Comparison of ENCODE assay signal across 8 cellular contexts in genomic region chr1:2556277-2557145, GRCh38. TPM values are rescaled to one million over a fixed set of nuclear protein-coding genes. Genes with fewer than 3 reads are reported as not detected.
A peak's percentile ranks its signal among the peaks of the same experiment; 100 is the strongest.
DNase-seq lines count a peak whose midpoint lies in the region; ATAC-seq and TF ChIP-seq lines count a peak whose summit lies in the region.

TSS of gene TNFRSF14 (plus strand) at chr1:2556371. CDS start at chr1:2556665, 294 bp downstream.

- H3K36me3 Mint-ChIP-seq in GM23338 (ENCODE audit: low read depth) (no peaks in the 10 kb centered on the region; the same call in 2 of the 3 replicates), progenitor cell of endocrine pancreas (ENCODE audit: insufficient read depth) (no peaks in the 10 kb centered on the region)
- peaks cover 10% of the 10 kb centered on the region for H3K36me3 Mint-ChIP-seq in activated T-cell treated with anti-CD3 and anti-CD28 coated beads, Interleukin-2, amount 50 U/mL, for 4 hours (ENCODE audit: insufficient read depth)

- intact Hi-C loops in aorta (cut with DNase I) = no loop called here

- H3K36me3 ChIP-seq in GM23338 (ENCODE audit: insufficient read depth) (no peaks in the 10 kb centered on the region), aorta (ENCODE audit: control insufficient read depth in 1 of 2, insufficient read depth in 2 of 2, low read length in 1 of 2) (no peaks in the 10 kb centered on the region)

- H3K4me2 ChIP-seq in GM23338 = no peak within 1 kb of the TSS

- no peaks in the 10 kb centered on the region for H3K4me1 ChIP-seq in GM23338 (ENCODE audit: insufficient read depth)
- no peaks in the 10 kb centered on the region for H3K4me1 ChIP-seq in aorta (ENCODE audit: control insufficient read depth in 1 of 2, insufficient read depth in 2 of 2, low read length in 2 of 2)

- H3K27ac ChIP-seq in GM23338 (ENCODE audit: low read depth) (no peak within 1 kb of the TSS), aorta (ENCODE audit: low read depth in 1 of 2, low read length in 2 of 2) (peak within 1 kb of the TSS in 1 of 2 donors; percentile 6)

- H3K9me3 ChIP-seq in aorta (ENCODE audit: control insufficient read depth, low read length) = no peaks in the 10 kb centered on the region

- H3K27ac Mint-ChIP-seq in GM23338 = no peak within 1 kb of the TSS; the same call in 1 of the 2 replicates
- H3K27ac Mint-ChIP-seq in progenitor cell of endocrine pancreas = peak within 1 kb of the TSS; percentile 4

- H4K20me1 ChIP-seq in GM23338 (replicated peaks; ENCODE audit: insufficient read depth) = no peaks in the 10 kb centered on the region

- H3K4me3 ChIP-seq in GM23338 (no peak within 1 kb of the TSS), aorta (ENCODE audit: low read length in 2 of 2) (peak within 1 kb of the TSS; percentile 34 to 40)

- H3K4me3 Mint-ChIP-seq in GM23338 (no peak within 1 kb of the TSS), progenitor cell of endocrine pancreas (ENCODE audit: low read depth) (no peak within 1 kb of the TSS)
- peak within 1 kb of the TSS; percentile 99 for H3K4me3 Mint-ChIP-seq in activated T-cell treated with anti-CD3 and anti-CD28 coated beads, Interleukin-2, amount 50 U/mL, for 4 hours

- H3K27me3 ChIP-seq in GM23338 (ENCODE audit: insufficient read depth) (no peaks in the 10 kb centered on the region), aorta (ENCODE audit: control insufficient read depth in 1 of 2, insufficient read depth in 2 of 2, low read length in 1 of 2) (no peaks in the 10 kb centered on the region)

- ATAC-seq in GM23338 (peak; percentile 24), aorta (ENCODE audit: low FRiP score) (peak; percentile 59)
- ATAC-seq in activated T-cell treated with anti-CD3 and anti-CD28 coated beads, Interleukin-2, amount 50 U/mL, for 4 hours = peak; percentile 81 to 82

- WGBS in aorta, 2 donors = 30 to 40% methylated on average over 34 of the region's 34 CpGs

- H3K9me3 Mint-ChIP-seq in GM23338 = no peaks in the 10 kb centered on the region
- H3K9me3 Mint-ChIP-seq in activated T-cell treated with anti-CD3 and anti-CD28 coated beads, Interleukin-2, amount 50 U/mL, for 4 hours = no peaks in the 10 kb centered on the region
- H3K9me3 Mint-ChIP-seq in progenitor cell of endocrine pancreas (ENCODE audit: low read depth) = no peaks in the 10 kb centered on the region

- no peak within 1 kb of the TSS for H2AFZ ChIP-seq in GM23338

- TF ChIP-seq CTCF in GM23338 (conservative IDR thresholded peaks at IDR 0.05; ENCODE audit: low read depth in 2 of 2) = no peak
- TF ChIP-seq CTCF in progenitor cell of endocrine pancreas (IDR thresholded peaks at IDR 0.05; ENCODE audit: unreplicated experiment) = no peak

- H3F3A ChIP-seq in GM23338 (replicated peaks; ENCODE audit: low read depth) = no peaks in the 10 kb centered on the region

- H3K4me1 Mint-ChIP-seq in GM23338 = peaks cover 7% of the 10 kb centered on the region; the same call in 2 of the 3 replicates
- peaks cover 41% of the 10 kb centered on the region for H3K4me1 Mint-ChIP-seq in activated T-cell treated with anti-CD3 and anti-CD28 coated beads, Interleukin-2, amount 50 U/mL, for 4 hours (ENCODE audit: low read depth)
- peaks cover 4% of the 10 kb centered on the region for H3K4me1 Mint-ChIP-seq in progenitor cell of endocrine pancreas (ENCODE audit: low read depth)

- H3K27me3 Mint-ChIP-seq in GM23338 (ENCODE audit: insufficient read depth, low read depth, poor library complexity) (peaks cover 3% of the 10 kb centered on the region), progenitor cell of endocrine pancreas (peaks cover 7% of the 10 kb centered on the region)
- H3K27me3 Mint-ChIP-seq in activated T-cell treated with anti-CD3 and anti-CD28 coated beads, Interleukin-2, amount 50 U/mL, for 4 hours (ENCODE audit: low read depth) = no peaks in the 10 kb centered on the region

- H3K9me2 ChIP-seq in GM23338 (ENCODE audit: insufficient read depth) = no peaks in the 10 kb centered on the region

- no peaks in the 10 kb centered on the region for H3K79me2 ChIP-seq in GM23338 (replicated peaks; ENCODE audit: insufficient read depth)

- DNase-seq in EH (ENCODE audit: low read depth) = peak; percentile 70
- DNase-seq in GM23338 (ENCODE audit: low spot score) = no peak
- DNase-seq in NOMO-1 treated with DMSO at 0.1 percent for 48 hours (lab: John Stamatoyannopoulos, UW; ENCODE audit: unreplicated experiment) = peak; percentile 68
- DNase-seq in activated T-cell treated with anti-CD3 and anti-CD28 coated beads, Interleukin-2, amount 50 U/mL, for 4 hours = peak; percentile 70
- peak; percentile 57 for DNase-seq in fibroblast of peridontal ligament (ENCODE audit: extremely low read depth)
- DNase-seq in progenitor cell of endocrine pancreas (ENCODE audit: low spot score, unreplicated experiment) = no peak
- DNase-seq in aorta = peak in 1 of 2 donors; percentile 75
- no peak for DNase-seq in SK-N-DZ (ENCODE audit: low spot score)

TF ChIP-seq in GM23338, 12 proteins besides CTCF, POLR2A, EP300 and RAD21 (continues in another document):
- TF ChIP-seq CREB1 (CRISPR knock-in tag; IDR thresholded peaks at IDR 0.05; ENCODE audit: low read depth) (no peak), EZH2phosphoT487 (IDR thresholded peaks at IDR 0.05; ENCODE audit: unreplicated experiment) (no peak), POLR2AphosphoS5 (IDR thresholded peaks at IDR 0.05; ENCODE audit: low read depth) (no peak)
- TF ChIP-seq, protein P1, sequence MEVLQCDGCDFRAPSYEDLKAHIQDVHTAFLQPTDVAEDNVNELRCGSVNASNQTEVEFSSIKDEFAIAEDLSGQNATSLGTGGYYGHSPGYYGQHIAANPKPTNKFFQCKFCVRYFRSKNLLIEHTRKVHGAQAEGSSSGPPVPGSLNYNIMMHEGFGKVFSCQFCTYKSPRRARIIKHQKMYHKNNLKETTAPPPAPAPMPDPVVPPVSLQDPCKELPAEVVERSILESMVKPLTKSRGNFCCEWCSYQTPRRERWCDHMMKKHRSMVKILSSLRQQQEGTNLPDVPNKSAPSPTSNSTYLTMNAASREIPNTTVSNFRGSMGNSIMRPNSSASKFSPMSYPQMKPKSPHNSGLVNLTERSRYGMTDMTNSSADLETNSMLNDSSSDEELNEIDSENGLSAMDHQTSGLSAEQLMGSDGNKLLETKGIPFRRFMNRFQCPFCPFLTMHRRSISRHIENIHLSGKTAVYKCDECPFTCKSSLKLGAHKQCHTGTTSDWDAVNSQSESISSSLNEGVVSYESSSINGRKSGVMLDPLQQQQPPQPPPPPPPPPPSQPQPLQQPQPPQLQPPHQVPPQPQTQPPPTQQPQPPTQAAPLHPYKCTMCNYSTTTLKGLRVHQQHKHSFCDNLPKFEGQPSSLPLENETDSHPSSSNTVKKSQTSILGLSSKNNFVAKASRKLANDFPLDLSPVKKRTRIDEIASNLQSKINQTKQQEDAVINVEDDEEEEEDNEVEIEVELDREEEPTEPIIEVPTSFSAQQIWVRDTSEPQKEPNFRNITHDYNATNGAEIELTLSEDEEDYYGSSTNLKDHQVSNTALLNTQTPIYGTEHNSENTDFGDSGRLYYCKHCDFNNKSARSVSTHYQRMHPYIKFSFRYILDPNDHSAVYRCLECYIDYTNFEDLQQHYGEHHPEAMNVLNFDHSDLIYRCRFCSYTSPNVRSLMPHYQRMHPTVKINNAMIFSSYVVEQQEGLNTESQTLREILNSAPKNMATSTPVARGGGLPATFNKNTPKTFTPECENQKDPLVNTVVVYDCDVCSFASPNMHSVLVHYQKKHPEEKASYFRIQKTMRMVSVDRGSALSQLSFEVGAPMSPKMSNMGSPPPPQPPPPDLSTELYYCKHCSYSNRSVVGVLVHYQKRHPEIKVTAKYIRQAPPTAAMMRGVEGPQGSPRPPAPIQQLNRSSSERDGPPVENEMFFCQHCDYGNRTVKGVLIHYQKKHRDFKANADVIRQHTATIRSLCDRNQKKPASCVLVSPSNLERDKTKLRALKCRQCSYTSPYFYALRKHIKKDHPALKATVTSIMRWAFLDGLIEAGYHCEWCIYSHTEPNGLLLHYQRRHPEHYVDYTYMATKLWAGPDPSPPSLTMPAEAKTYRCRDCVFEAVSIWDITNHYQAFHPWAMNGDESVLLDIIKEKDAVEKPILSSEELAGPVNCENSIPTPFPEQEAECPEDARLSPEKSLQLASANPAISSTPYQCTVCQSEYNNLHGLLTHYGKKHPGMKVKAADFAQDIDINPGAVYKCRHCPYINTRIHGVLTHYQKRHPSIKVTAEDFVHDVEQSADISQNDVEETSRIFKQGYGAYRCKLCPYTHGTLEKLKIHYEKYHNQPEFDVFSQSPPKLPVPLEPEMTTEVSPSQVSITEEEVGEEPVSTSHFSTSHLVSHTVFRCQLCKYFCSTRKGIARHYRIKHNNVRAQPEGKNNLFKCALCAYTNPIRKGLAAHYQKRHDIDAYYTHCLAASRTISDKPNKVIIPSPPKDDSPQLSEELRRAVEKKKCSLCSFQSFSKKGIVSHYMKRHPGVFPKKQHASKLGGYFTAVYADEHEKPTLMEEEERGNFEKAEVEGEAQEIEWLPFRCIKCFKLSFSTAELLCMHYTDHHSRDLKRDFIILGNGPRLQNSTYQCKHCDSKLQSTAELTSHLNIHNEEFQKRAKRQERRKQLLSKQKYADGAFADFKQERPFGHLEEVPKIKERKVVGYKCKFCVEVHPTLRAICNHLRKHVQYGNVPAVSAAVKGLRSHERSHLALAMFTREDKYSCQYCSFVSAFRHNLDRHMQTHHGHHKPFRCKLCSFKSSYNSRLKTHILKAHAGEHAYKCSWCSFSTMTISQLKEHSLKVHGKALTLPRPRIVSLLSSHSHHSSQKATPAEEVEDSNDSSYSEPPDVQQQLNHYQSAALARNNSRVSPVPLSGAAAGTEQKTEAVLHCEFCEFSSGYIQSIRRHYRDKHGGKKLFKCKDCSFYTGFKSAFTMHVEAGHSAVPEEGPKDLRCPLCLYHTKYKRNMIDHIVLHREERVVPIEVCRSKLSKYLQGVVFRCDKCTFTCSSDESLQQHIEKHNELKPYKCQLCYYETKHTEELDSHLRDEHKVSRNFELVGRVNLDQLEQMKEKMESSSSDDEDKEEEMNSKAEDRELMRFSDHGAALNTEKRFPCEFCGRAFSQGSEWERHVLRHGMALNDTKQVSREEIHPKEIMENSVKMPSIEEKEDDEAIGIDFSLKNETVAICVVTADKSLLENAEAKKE (CRISPR knock-in tag; IDR thresholded peaks at IDR 0.05) = no peak

RNA-seq across cellular contexts. Expression of gene TNFRSF14, which starts in this region (rescaled TPM):
- 0.85 TPM in 1 of 2 replicates, not detected in the other for total RNA-seq in GM23338 (2014; rRNA removed; shearing (Covaris generic))
- polyA plus RNA-seq in GM23338 (2016; fragmentation: Nextera tagmentation; extraction: Ambion mirVana) (not detected in 2 replicates), aorta (100 to 1,000 TPM in 1 of 2 donors, 10 to 100 TPM in 1; 55.7 to 137 TPM)
- 100 to 1,000 TPM in 2 of 3 donors, 10 to 100 TPM in 1; 99.3 to 164 (median 114) TPM for total RNA-seq in activated T-cell treated with anti-CD3 and anti-CD28 coated beads, Interleukin-2, amount 50 U/mL, for 4 hours
- total RNA-seq in progenitor cell of endocrine pancreas (0.41 and 0.75 TPM in 2 replicates), aorta (10 to 100 TPM; 33.9 to 89.1 TPM)
- 0.49 TPM in 1 of 2 replicates, not detected in the other for polyA plus RNA-seq in SK-N-DZ (2014; cell fraction: cytosol; rRNA removed)
- 1.2 and 1.4 TPM in 2 replicates for polyA plus RNA-seq in SK-N-DZ (2014; cell fraction: nucleus; rRNA removed)

Comparison
In these comparisons a context has a peak if more than half of its experiments do, and no peak if none do; other contexts are left out.
1. RNA of gene TNFRSF14 (total RNA-seq): 99.3 to 164 TPM in activated T-cell treated with anti-CD3 and anti-CD28 coated beads, Interleukin-2, amount 50 U/mL, for 4 hours and 33.9 to 89.1 TPM in aorta; 0.41 to 0.75 TPM in progenitor cell of endocrine pancreas and 0.85 TPM in GM23338; every median in the first group is over 10 times any median in the second.
2. RNA of gene TNFRSF14 (polyA plus RNA-seq): 55.7 to 137 TPM in aorta; not detected in GM23338; every median in the first group is over 10 times any median in the second.
3. Peak in ATAC-seq in GM23338; RNA of the gene not detected or under 1 TPM.
4. DNase-seq: peak in EH (single experiment), NOMO-1 treated with DMSO at 0.1 percent for 48 hours (single experiment), activated T-cell treated with anti-CD3 and anti-CD28 coated beads, Interleukin-2, amount 50 U/mL, for 4 hours (single experiment) and fibroblast of peridontal ligament (single experiment); none in GM23338 (single experiment), progenitor cell of endocrine pancreas (single experiment) and SK-N-DZ (single experiment).
5. ATAC-seq: peak in every context shown above with its lines; median percentile 82 in activated T-cell treated with anti-CD3 and anti-CD28 coated beads, Interleukin-2, amount 50 U/mL, for 4 hours; 59 in aorta; 24 in GM23338.